In genomic region chr22:37386441-37386840, GRCh38 we compare ENCODE assay signal across 1 cellular context.
TF ChIP-seq lines count a peak whose summit lies in the region.

No MANE protein-coding gene starts in this region.

TF ChIP-seq in HEK293, 187 proteins besides CTCF, POLR2A, EP300 and RAD21:
- TF ChIP-seq ZSCAN4 (tag by site-specific recombination; IDR thresholded peaks at IDR 0.05) (no peak), ZIC2 (tag by site-specific recombination; IDR thresholded peaks at IDR 0.05) (peak; percentile 2; the same call in 1 of the 2 replicates), ZNF544 (tag by site-specific recombination; IDR thresholded peaks at IDR 0.05) (no peak), ZBTB49 (tag by site-specific recombination; IDR thresholded peaks at IDR 0.05; ENCODE audit: low read depth) (no peak), ATF2 (tag by site-specific recombination; IDR thresholded peaks at IDR 0.05; ENCODE audit: low read depth) (no peak), ZNF133 (tag by site-specific recombination; IDR thresholded peaks at IDR 0.05) (peak; percentile 66)
